In the genomic region with DNA sequence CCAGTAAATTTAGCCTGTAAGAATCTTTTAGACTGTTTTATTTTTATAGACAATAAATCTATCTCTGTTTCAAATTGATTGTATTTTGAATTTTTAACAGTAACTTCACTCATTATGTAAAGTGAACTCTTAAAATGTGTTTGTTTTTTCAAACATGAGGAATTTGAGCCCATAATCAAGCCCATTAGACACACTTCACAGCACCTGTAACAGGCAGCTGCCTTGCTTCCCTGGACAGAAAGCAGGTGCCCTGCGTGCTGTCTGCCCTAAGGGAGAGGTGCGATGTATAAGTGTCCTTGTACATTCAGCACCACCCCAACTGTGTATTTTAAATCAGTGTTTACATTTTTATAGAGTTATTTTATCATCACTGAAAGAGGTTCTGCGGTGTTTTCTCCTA, we compare ENCODE assay signal across 19 cellular contexts.
"Had no signal": no experiment of that assay in that cellular context is flagged by ENCODE, and none has a peak within 500 bp of the region (broad histone marks: within the 10 kb centered on the region; RNA-seq: fewer than 3 reads in every experiment).

No MANE protein-coding gene starts in this region.

- ATAC-seq: activated T-helper 17 cell treated with anti-CD3 and anti-CD28 coated beads, Interleukin-2, amount 50 U/mL, for 72 hours; foreskin keratinocyte; left lobe of liver; natural killer cell treated with Interleukin-12 subunit alpha and Interleukin-12 subunit beta and Interleukin-15 and Interleukin-18, amount 100 ng/mL, for 72 hours; sciatic nerve had no signal

- H3K4me1 ChIP-seq: colonic mucosa, foreskin keratinocyte, spleen, suprapubic skin had no signal

- H3K27me3 Mint-ChIP-seq: activated B cell treated with CpG ODN at 0.5 μM for 24 hours; activated T-helper 17 cell treated with anti-CD3 and anti-CD28 coated beads, Interleukin-2, amount 50 U/mL, for 72 hours; natural killer cell treated with Interleukin-12 subunit alpha and Interleukin-12 subunit beta and Interleukin-15 and Interleukin-18, amount 100 ng/mL, for 72 hours had no signal

- H3K27me3 ChIP-seq: cardiac muscle cell, colonic mucosa, foreskin keratinocyte, heart left ventricle, spleen, suprapubic skin had no signal

- H3K36me3 ChIP-seq: cardiac muscle cell, colonic mucosa, heart left ventricle, spleen, suprapubic skin had no signal

- H3K9me3 Mint-ChIP-seq: activated B cell treated with CpG ODN at 0.5 μM for 24 hours; activated naive CD4-positive, alpha-beta T cell treated with anti-CD3 and anti-CD28 coated beads for 36 hours; activated T-helper 17 cell treated with anti-CD3 and anti-CD28 coated beads, Interleukin-2, amount 50 U/mL, for 72 hours; natural killer cell treated with Interleukin-12 subunit alpha and Interleukin-12 subunit beta and Interleukin-15 and Interleukin-18, amount 100 ng/mL, for 72 hours; type B pancreatic cell had no signal

- H3K9me3 ChIP-seq: colonic mucosa, suprapubic skin had no signal

- H3K27ac ChIP-seq: cardiac muscle cell, colonic mucosa, foreskin keratinocyte, spleen, suprapubic skin had no signal

- H3K4me1 Mint-ChIP-seq: activated B cell treated with CpG ODN at 0.5 μM for 24 hours; activated T-helper 17 cell treated with anti-CD3 and anti-CD28 coated beads, Interleukin-2, amount 50 U/mL, for 72 hours had no signal

- H3K4me3 Mint-ChIP-seq: activated B cell treated with CpG ODN at 0.5 μM for 24 hours; activated naive CD4-positive, alpha-beta T cell treated with anti-CD3 and anti-CD28 coated beads for 36 hours; activated T-helper 17 cell treated with anti-CD3 and anti-CD28 coated beads, Interleukin-2, amount 50 U/mL, for 72 hours; natural killer cell treated with Interleukin-12 subunit alpha and Interleukin-12 subunit beta and Interleukin-15 and Interleukin-18, amount 100 ng/mL, for 72 hours; type B pancreatic cell had no signal

- DNase-seq: activated B cell treated with CpG ODN at 0.5 μM for 24 hours; activated CD4-positive, alpha-beta T cell treated with anti-CD3 and anti-CD28 coated beads, Interleukin-2, amount 50 U/mL, for 1 hour; activated naive CD4-positive, alpha-beta T cell treated with anti-CD3 and anti-CD28 coated beads for 36 hours; activated T-cell treated with anti-CD3 and anti-CD28 coated beads for 4 hours; colonic mucosa; foreskin keratinocyte; mesenchymal stem cell; nucleus accumbens; stimulated activated CD4-positive, alpha-beta T cell treated with anti-CD3 and anti-CD28 coated beads, Interleukin-1b, Interleukin-23, amount 100 ng/mL, for 48 hours; stimulated activated naive CD4-positive, alpha-beta T cell had no signal

- H3K27ac Mint-ChIP-seq: activated B cell treated with CpG ODN at 0.5 μM for 24 hours; activated naive CD4-positive, alpha-beta T cell treated with anti-CD3 and anti-CD28 coated beads for 36 hours; activated T-helper 17 cell treated with anti-CD3 and anti-CD28 coated beads, Interleukin-2, amount 50 U/mL, for 72 hours; natural killer cell treated with Interleukin-12 subunit alpha and Interleukin-12 subunit beta and Interleukin-15 and Interleukin-18, amount 100 ng/mL, for 72 hours; type B pancreatic cell had no signal

- H3K4me3 ChIP-seq: cardiac muscle cell, colonic mucosa, heart left ventricle, spleen, suprapubic skin had no signal

- H3K36me3 Mint-ChIP-seq: natural killer cell treated with Interleukin-12 subunit alpha and Interleukin-12 subunit beta and Interleukin-15 and Interleukin-18, amount 100 ng/mL, for 72 hours; type B pancreatic cell had no signal
